15 cellular contexts compared by ENCODE assay signal in the genomic region with DNA sequence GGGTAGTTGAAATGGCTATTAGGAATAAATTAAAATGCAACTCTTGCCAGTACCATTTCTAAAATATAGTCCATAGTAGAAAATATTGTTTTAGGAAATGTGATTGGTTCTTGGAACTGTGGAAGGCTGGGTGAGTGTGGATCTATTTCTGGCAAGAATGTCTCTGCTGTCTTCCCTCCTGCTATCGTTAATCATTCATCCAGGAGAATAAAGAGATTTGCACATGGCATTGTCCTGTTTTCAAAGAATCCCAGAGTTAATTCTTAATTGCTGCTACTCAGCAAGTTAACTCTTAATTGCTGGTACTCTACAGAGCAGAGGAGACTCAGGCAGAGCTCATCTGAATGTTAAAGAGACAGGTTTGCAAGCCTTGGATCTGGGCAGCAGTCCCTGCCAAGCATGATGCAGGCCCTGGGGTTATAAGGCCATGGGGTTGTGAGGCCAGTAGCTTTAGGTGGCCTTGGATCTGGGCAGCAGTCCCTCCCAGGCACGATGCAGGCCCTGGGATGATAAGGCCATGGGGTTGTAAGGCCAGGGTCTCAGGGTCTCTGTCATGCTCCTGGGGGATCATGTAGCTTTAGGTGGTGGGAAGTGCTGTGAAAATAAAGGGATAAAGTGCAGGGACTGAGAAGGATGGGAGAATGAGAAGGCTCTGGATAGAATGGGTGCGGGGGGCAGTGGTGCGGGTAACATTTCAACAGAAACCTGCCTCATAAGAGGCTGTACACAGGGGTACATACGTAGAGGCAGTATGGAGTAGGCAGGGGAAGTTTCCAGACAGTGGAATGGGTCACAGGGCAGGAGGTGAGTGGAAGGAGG.
DNase-seq lines count a peak whose midpoint lies in the region; ATAC-seq, FAIRE-seq and TF ChIP-seq lines count a peak whose summit lies in the region.
"Had no signal": no experiment of that assay in that cellular context is flagged by ENCODE, and none has a peak within 500 bp of the region (broad histone marks: within the 10 kb centered on the region; RNA-seq: fewer than 3 reads in every experiment).

No MANE protein-coding gene starts in this region.

- H3K9me3 ChIP-seq in Caco-2 = no peaks in the 10 kb centered on the region
- H3K9me3 ChIP-seq in right atrium auricular region = no peaks in the 10 kb centered on the region
- H3K9me3 ChIP-seq: BLaER1 had no signal

- H3K4me1 ChIP-seq in Caco-2 = peaks cover 25% of the 10 kb centered on the region
- H3K4me1 ChIP-seq in right atrium auricular region = peaks cover 0 to 51% of the 10 kb centered on the region in 2 donors
- H3K4me1 ChIP-seq: BLaER1 had no signal

- CTCF ChIA-PET in Caco-2 (lab: Charles Lee) = interaction anchor here (0.6 to 1.2 kb wide), 3 partner anchors 8 to 539 kb away, joined by 3 to 5 read pairs (median 4); no protein-coding TSS in a partner anchor
- CTCF ChIA-PET in activated CD8-positive, alpha-beta T cell treated with anti-CD3 and anti-CD28 coated beads, Interleukin-2, amount 10 ng/mL, durations not matched to agents 7 days and 5 days (lab: Charles Lee) = interaction anchor here (1.0 to 3.0 kb wide), 7 partner anchors 10 to 26 kb away, joined by 3 to 18 read pairs (median 5); no protein-coding TSS in a partner anchor

- H3K36me3 Mint-ChIP-seq in Caco-2 (ENCODE audit: insufficient read depth, unreplicated experiment) = peaks cover 70% of the 10 kb centered on the region
- no peaks in the 10 kb centered on the region for H3K36me3 Mint-ChIP-seq in activated CD8-positive, alpha-beta T cell treated with anti-CD3 and anti-CD28 coated beads, Interleukin-2, amount 10 ng/mL, durations not matched to agents 7 days and 5 days (ENCODE audit: low read depth)
- peaks cover 41% of the 10 kb centered on the region for H3K36me3 Mint-ChIP-seq in progenitor cell of endocrine pancreas (ENCODE audit: insufficient read depth)

- POLR2A ChIA-PET in Caco-2 (lab: Charles Lee) = no interaction called here
- POLR2A ChIA-PET in activated CD8-positive, alpha-beta T cell treated with anti-CD3 and anti-CD28 coated beads, Interleukin-2, amount 10 ng/mL, durations not matched to agents 7 days and 5 days (lab: Charles Lee) = no interaction called here

- H3K27me3 ChIP-seq in Caco-2 (replicated peaks; ENCODE audit: control insufficient read depth, insufficient read depth, low read length) (no peaks in the 10 kb centered on the region), right atrium auricular region (no peaks in the 10 kb centered on the region)
- H3K27me3 ChIP-seq: BLaER1 had no signal

- H3K9me3 Mint-ChIP-seq in Caco-2 (ENCODE audit: unreplicated experiment) = no peaks in the 10 kb centered on the region
- H3K9me3 Mint-ChIP-seq in activated CD8-positive, alpha-beta T cell treated with anti-CD3 and anti-CD28 coated beads, Interleukin-2, amount 10 ng/mL, durations not matched to agents 7 days and 5 days (ENCODE audit: insufficient read depth) = no peaks in the 10 kb centered on the region
- no peaks in the 10 kb centered on the region for H3K9me3 Mint-ChIP-seq in progenitor cell of endocrine pancreas (ENCODE audit: low read depth)

- no peak overlapping the region for H3K4me3 ChIP-seq in Caco-2 (ENCODE audit: low read depth, low read length)
- no peak overlapping the region for H3K4me3 ChIP-seq in right atrium auricular region
- H3K4me3 ChIP-seq: BLaER1, GM12878 had no signal

- peak overlapping the region; percentile 5 to 62 for H3K27ac ChIP-seq in right atrium auricular region
- H3K27ac ChIP-seq: BLaER1 had no signal

- H3K36me3 ChIP-seq in Caco-2 (ENCODE audit: control insufficient read depth, insufficient read depth, low read length) (peaks cover 1% of the 10 kb centered on the region; the same call in 1 of the 2 replicates), right atrium auricular region (peaks cover 90% of the 10 kb centered on the region)

- H3K27ac Mint-ChIP-seq in Caco-2 (ENCODE audit: unreplicated experiment) (peak overlapping the region; percentile 62), progenitor cell of endocrine pancreas (peak overlapping the region; percentile 83)
- H3K27ac Mint-ChIP-seq in activated CD8-positive, alpha-beta T cell treated with anti-CD3 and anti-CD28 coated beads, Interleukin-2, amount 10 ng/mL, durations not matched to agents 7 days and 5 days = peak overlapping the region; percentile 28

- intact Hi-C loops in Caco-2 (cut with micrococcal nuclease; ENCODE audit: unreplicated experiment) = no loop called here

- H3K4me1 Mint-ChIP-seq in Caco-2 (ENCODE audit: low read depth, unreplicated experiment) = peaks cover 28% of the 10 kb centered on the region
- H3K4me1 Mint-ChIP-seq in activated CD8-positive, alpha-beta T cell treated with anti-CD3 and anti-CD28 coated beads, Interleukin-2, amount 10 ng/mL, durations not matched to agents 7 days and 5 days (ENCODE audit: low read depth) = peaks cover 18% of the 10 kb centered on the region
- H3K4me1 Mint-ChIP-seq in progenitor cell of endocrine pancreas (ENCODE audit: low read depth) = peaks cover 6% of the 10 kb centered on the region

- H3K27me3 Mint-ChIP-seq in Caco-2 (ENCODE audit: insufficient read depth, unreplicated experiment) = no peaks in the 10 kb centered on the region
- H3K27me3 Mint-ChIP-seq in activated CD8-positive, alpha-beta T cell treated with anti-CD3 and anti-CD28 coated beads, Interleukin-2, amount 10 ng/mL, durations not matched to agents 7 days and 5 days (ENCODE audit: low read depth) = no peaks in the 10 kb centered on the region
- no peaks in the 10 kb centered on the region for H3K27me3 Mint-ChIP-seq in progenitor cell of endocrine pancreas

- H3K4me3 Mint-ChIP-seq in Caco-2 (ENCODE audit: unreplicated experiment) = no peak overlapping the region
- H3K4me3 Mint-ChIP-seq in activated CD8-positive, alpha-beta T cell treated with anti-CD3 and anti-CD28 coated beads, Interleukin-2, amount 10 ng/mL, durations not matched to agents 7 days and 5 days = no peak overlapping the region
- no peak overlapping the region for H3K4me3 Mint-ChIP-seq in progenitor cell of endocrine pancreas (ENCODE audit: low read depth)

- no TSS peak for BruUV-seq in Caco-2 (replicated peaks; lab: Mats Ljungman, UMichigan)

- no peak for FAIRE-seq in D721Med (lab: Jason Lieb, UNC)
- FAIRE-seq: GM12878 had no signal

- no peak for TF ChIP-seq CTCF in Caco-2 (IDR thresholded peaks at IDR 0.05; ENCODE audit: insufficient read depth in 1 of 2, low read depth in 1 of 2, low read length in 1 of 2, severe bottlenecking in 1 of 2, unreplicated experiment in 1 of 2)
- no peak for TF ChIP-seq CTCF in right atrium auricular region (IDR thresholded peaks at IDR 0.05)
- no peak for TF ChIP-seq CTCF in progenitor cell of endocrine pancreas (IDR thresholded peaks at IDR 0.05; ENCODE audit: unreplicated experiment)
- no peak for TF ChIP-seq CTCF in D721Med (IDR thresholded peaks at IDR 0.05; ENCODE audit: insufficient read depth, missing control alignments)

- DNase-seq in Caco-2 = no peak
- DNase-seq in activated CD8-positive, alpha-beta T cell treated with anti-CD3 and anti-CD28 coated beads, Interleukin-2, amount 10 ng/mL, durations not matched to agents 7 days and 5 days = no peak
- no peak for DNase-seq in right atrium auricular region (ENCODE audit: low spot score)
- no peak for DNase-seq in progenitor cell of endocrine pancreas (ENCODE audit: low spot score, unreplicated experiment)
- no peak for DNase-seq in D721Med (ENCODE audit: insufficient read length, low spot score)
- no peak for DNase-seq in superior temporal gyrus (ENCODE audit: extremely low spot score)
- DNase-seq: activated CD4-positive, alpha-beta T cell treated with anti-CD3 and anti-CD28 coated beads for 48 hours; activated effector memory CD4-positive, alpha-beta T cell treated with Interleukin-2 at 50 U/mL for 16 hours; NCI-H446 treated with DMSO at 0.1 percent for 48 hours; stimulated activated CD4-positive, alpha-beta T cell treated with anti-CD3 and anti-CD28 coated beads, Interleukin-1b, Interleukin-23, amount 100 ng/mL, for 48 hours had no signal

- ATAC-seq in activated CD8-positive, alpha-beta T cell treated with anti-CD3 and anti-CD28 coated beads, Interleukin-2, amount 10 ng/mL, durations not matched to agents 7 days and 5 days = no peak
- no peak for ATAC-seq in GM21390 (IDR thresholded peaks at IDR 0.05; ENCODE audit: unreplicated experiment)
- no peak for ATAC-seq in GM19035 (IDR thresholded peaks at IDR 0.05; ENCODE audit: unreplicated experiment)
- ATAC-seq: Panc1 had no signal

Comparison
In these comparisons a context has a peak if more than half of its experiments do, and no peak if none do; other contexts are left out.
1. H3K27ac Mint-ChIP-seq: peak in every context shown above with its lines; median percentile 83 in progenitor cell of endocrine pancreas; 62 in Caco-2; 28 in activated CD8-positive, alpha-beta T cell treated with anti-CD3 and anti-CD28 coated beads, Interleukin-2, amount 10 ng/mL, durations not matched to agents 7 days and 5 days.